In genomic region chr16:61654962-61655361, GRCh38 we compare ENCODE assay signal across 22 cellular contexts.
DNase-seq lines count a peak whose midpoint lies in the region; ATAC-seq and TF ChIP-seq lines count a peak whose summit lies in the region.
"Had no signal": no experiment of that assay in that cellular context is flagged by ENCODE, and none has a peak within 500 bp of the region (broad histone marks: within the 10 kb centered on the region; RNA-seq: fewer than 3 reads in every experiment).

No MANE protein-coding gene starts in this region.

- H3F3A ChIP-seq in GM23338 (replicated peaks; ENCODE audit: low read depth): no peaks in the 10 kb centered on the region

- H3K27ac Mint-ChIP-seq in GM23338: no peak overlapping the region
- H3K27ac Mint-ChIP-seq: HFFc6, T-cell had no signal

- ATAC-seq in GM23338 (peak; percentile 54; the same call in 2 of the 3 replicates), HG03039 (IDR thresholded peaks at IDR 0.05; ENCODE audit: unreplicated experiment) (no peak)
- ATAC-seq: GM12878, T-cell had no signal

- H3K27ac ChIP-seq in GM23338 (ENCODE audit: low read depth): no peak overlapping the region
- H3K27ac ChIP-seq: SK-N-MC had no signal

- H3K4me1 Mint-ChIP-seq in GM23338: no peaks in the 10 kb centered on the region
- H3K4me1 Mint-ChIP-seq: T-cell had no signal

- H4K20me1 ChIP-seq in GM23338 (replicated peaks; ENCODE audit: insufficient read depth): no peaks in the 10 kb centered on the region

- no peaks in the 10 kb centered on the region for H3K36me3 Mint-ChIP-seq in GM23338 (ENCODE audit: low read depth)
- H3K36me3 Mint-ChIP-seq: T-cell had no signal

- H3K4me1 ChIP-seq in GM23338 (ENCODE audit: insufficient read depth): no peaks in the 10 kb centered on the region

- no peak overlapping the region for H3K4me2 ChIP-seq in GM23338

- H3K9me2 ChIP-seq in GM23338 (ENCODE audit: insufficient read depth): no peaks in the 10 kb centered on the region

- no peaks in the 10 kb centered on the region for H3K36me3 ChIP-seq in GM23338 (ENCODE audit: insufficient read depth)
- H3K36me3 ChIP-seq: MG63 had no signal

- H3K27me3 Mint-ChIP-seq in GM23338 (ENCODE audit: insufficient read depth, low read depth, poor library complexity): peaks cover 4% of the 10 kb centered on the region
- H3K27me3 Mint-ChIP-seq: T-cell had no signal

- no peaks in the 10 kb centered on the region for H3K79me2 ChIP-seq in GM23338 (replicated peaks; ENCODE audit: insufficient read depth)

- H3K9me3 Mint-ChIP-seq in GM23338: no peaks in the 10 kb centered on the region

- H2AFZ ChIP-seq in GM23338: no peak overlapping the region

- DNase-seq in GM23338 (ENCODE audit: low spot score) (peak; percentile 14), OCI-M1 (lab: John Stamatoyannopoulos, UW) (peak; percentile 6), globus pallidus (ENCODE audit: low spot score) (peak; percentile 83), pons (ENCODE audit: low spot score) (peak; percentile 92), COR-L47 (lab: John Stamatoyannopoulos, UW) (no peak), NCI-H524 (lab: John Stamatoyannopoulos, UW) (no peak)
- no peak for DNase-seq in stimulated activated naive CD4-positive, alpha-beta T cell treated with Interleukin-2 at 50 U/mL for 16 hours (lab: John Stamatoyannopoulos, UW)
- DNase-seq: ACHN; AML-193; HFFc6; MG63; NCI-H1048; NCI-H1436; NCI-H2029; NCI-H446 treated with DMSO at 0.1 percent for 48 hours; NCI-H748 treated with DMSO at 0.1 percent for 48 hours; NK-92 treated with Interleukin-12 subunit alpha and Interleukin-12 subunit beta, amount 100 ng/mL, for 24 hours; Right ventricle myocardium superior; T-cell had no signal

- no peaks in the 10 kb centered on the region for H3K27me3 ChIP-seq in GM23338 (ENCODE audit: insufficient read depth)
- H3K27me3 ChIP-seq: MG63 had no signal

- H3K4me3 Mint-ChIP-seq in GM23338: no peak overlapping the region
- H3K4me3 Mint-ChIP-seq: HFFc6, T-cell had no signal

- no peak overlapping the region for H3K4me3 ChIP-seq in GM23338
- H3K4me3 ChIP-seq: GM12878, MG63, SK-N-MC had no signal

- TF ChIP-seq CTCF in GM23338 (conservative IDR thresholded peaks at IDR 0.05; ENCODE audit: low read depth in 2 of 2): peak in 1 of 2 experiments; percentile 66; a peak in 2 of 4 replicates

TF ChIP-seq in GM23338, 12 proteins besides CTCF, POLR2A, EP300 and RAD21:
- no peak for TF ChIP-seq STAT1 (IDR thresholded peaks at IDR 0.05; ENCODE audit: unreplicated experiment)
- no peak for TF ChIP-seq ZNF114 (CRISPR knock-in tag; IDR thresholded peaks at IDR 0.05)
- TF ChIP-seq EZH2 (IDR thresholded peaks at IDR 0.05; ENCODE audit: low read depth, unreplicated experiment): no peak
- no peak for TF ChIP-seq ZNF331 (CRISPR knock-in tag; IDR thresholded peaks at IDR 0.05; ENCODE audit: low read depth)
- no peak for TF ChIP-seq ETS1 (IDR thresholded peaks at IDR 0.05)
- no peak for TF ChIP-seq ZNF462 (CRISPR knock-in tag; IDR thresholded peaks at IDR 0.05)
- no peak for TF ChIP-seq EZH2phosphoT487 (IDR thresholded peaks at IDR 0.05; ENCODE audit: unreplicated experiment)
- TF ChIP-seq JUNB (IDR thresholded peaks at IDR 0.05; ENCODE audit: unreplicated experiment): no peak
- no peak for TF ChIP-seq CREB1 (CRISPR knock-in tag; IDR thresholded peaks at IDR 0.05; ENCODE audit: low read depth)
- no peak for TF ChIP-seq REST (IDR thresholded peaks at IDR 0.05; ENCODE audit: unreplicated experiment)
- no peak for TF ChIP-seq NANOG (IDR thresholded peaks at IDR 0.05; ENCODE audit: borderline replicate concordance)
- no peak for TF ChIP-seq POLR2AphosphoS5 (IDR thresholded peaks at IDR 0.05; ENCODE audit: low read depth)
TF ChIP-seq in GM23338: peak in this region for 0.

Comparison
In these comparisons a context has a peak if more than half of its experiments do, and no peak if none do; other contexts are left out.
1. DNase-seq: peak in GM23338 (single experiment), OCI-M1 (single experiment), globus pallidus (single experiment) and pons (single experiment); none in stimulated activated naive CD4-positive, alpha-beta T cell treated with Interleukin-2 at 50 U/mL for 16 hours (single experiment), COR-L47 (single experiment) and NCI-H524 (0 of 2).